9 cellular contexts compared by ENCODE assay signal in the genomic region with DNA sequence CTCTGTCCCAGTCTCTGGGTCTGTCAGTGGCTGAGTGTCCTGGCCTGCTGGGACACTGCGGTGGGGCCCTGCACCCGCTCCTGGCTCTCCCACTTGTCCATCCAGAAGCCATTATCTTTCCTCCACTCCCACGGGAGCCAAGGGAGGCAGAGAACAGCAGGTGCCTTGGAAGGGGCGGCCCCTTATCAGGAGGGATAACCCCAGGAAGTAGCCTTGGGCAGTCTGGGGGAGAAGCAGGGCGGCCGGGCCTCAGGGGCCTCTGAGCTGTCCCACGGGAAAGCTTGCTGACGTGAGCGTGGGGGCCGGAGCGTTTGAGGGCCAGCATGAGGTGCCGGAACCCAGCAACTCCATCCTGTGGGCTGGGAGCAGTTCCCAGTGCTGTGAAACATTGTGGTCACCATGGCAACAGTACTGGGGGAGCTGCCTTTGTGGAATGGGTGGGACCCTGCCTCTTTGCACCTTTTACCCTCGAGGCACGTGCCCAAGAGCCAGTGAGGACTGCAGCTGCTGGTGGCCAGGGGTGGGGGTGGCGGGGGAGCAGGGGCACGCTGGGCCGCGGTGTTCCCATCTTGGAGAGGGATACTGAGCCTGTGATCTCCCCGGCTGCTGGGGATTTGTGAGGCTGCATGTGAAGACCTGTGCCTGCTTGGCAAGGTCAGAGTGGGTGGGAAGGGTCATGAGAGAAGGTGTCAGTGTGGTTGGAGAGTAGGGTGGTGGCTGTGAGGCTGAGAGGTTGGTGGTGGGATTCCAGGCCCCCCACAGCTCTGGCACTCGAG. TPM values are rescaled to one million over a fixed set of nuclear protein-coding genes. Genes with fewer than 3 reads are reported as not detected.
A peak's percentile ranks its signal among the peaks of the same experiment; 100 is the strongest.
DNase-seq lines count a peak whose midpoint lies in the region; ATAC-seq and TF ChIP-seq lines count a peak whose summit lies in the region.
"Had no signal": no experiment of that assay in that cellular context is flagged by ENCODE, and none has a peak within 500 bp of the region (broad histone marks: within the 10 kb centered on the region; RNA-seq: fewer than 3 reads in every experiment).

No MANE protein-coding gene starts in this region.

- no peak overlapping the region for H3K4me3 ChIP-seq in esophagus muscularis mucosa
- H3K4me3 ChIP-seq in neuronal stem cell (ENCODE audit: low read length in 2 of 2), result no peak overlapping the region

- H3K9me3 ChIP-seq in esophagus muscularis mucosa (no peaks in the 10 kb centered on the region), neuronal stem cell (replicated peaks in 1 of 2; ENCODE audit: control insufficient read depth in 2 of 2, insufficient read depth in 1 of 2, low read depth in 1 of 2, low read length in 2 of 2) (no peaks in the 10 kb centered on the region)
- no peaks in the 10 kb centered on the region for H3K9me3 ChIP-seq in CD4-positive, alpha-beta T cell (ENCODE audit: control insufficient read depth, low read length)

- no peak for TF ChIP-seq EP300 in esophagus muscularis mucosa (IDR thresholded peaks at IDR 0.05)

- no peak overlapping the region for H4K91ac ChIP-seq in neuronal stem cell (ENCODE audit: low read depth, low read length, poor library complexity)

- peak overlapping the region; percentile 78 to 87 (median 84) for H3K27ac ChIP-seq in esophagus muscularis mucosa (replicated peaks in 1 of 4)
- H3K27ac ChIP-seq in neuronal stem cell (replicated peaks; ENCODE audit: low read length), result peak overlapping the region; percentile 10
- H3K27ac ChIP-seq in CD4-positive, alpha-beta T cell (ENCODE audit: low read depth, low read length), result no peak overlapping the region

- H3K36me3 Mint-ChIP-seq in CD4-positive, alpha-beta T cell (ENCODE audit: low read depth), result no peaks in the 10 kb centered on the region

- H3K14ac ChIP-seq in neuronal stem cell (ENCODE audit: low read length), result peak overlapping the region; percentile 4

- intact Hi-C loops in esophagus muscularis mucosa (cut with DNase I), result no loop called here
- intact Hi-C loops in CD4-positive, alpha-beta T cell (cut with DNase I, micrococcal nuclease), result no loop called here

- TF ChIP-seq POLR2A in esophagus muscularis mucosa (IDR thresholded peaks at IDR 0.05; ENCODE audit: low read depth), result no peak

- no peak for ATAC-seq in HG02623 (IDR thresholded peaks at IDR 0.05; ENCODE audit: unreplicated experiment)
- no peak for ATAC-seq in CD4-positive, alpha-beta T cell (ENCODE audit: poor library complexity)
- no peak for ATAC-seq in HG03520 (IDR thresholded peaks at IDR 0.05; ENCODE audit: unreplicated experiment)

- peak overlapping the region; percentile 53 for H2AK5ac ChIP-seq in neuronal stem cell (ENCODE audit: low read depth, low read length)

- H3K27ac Mint-ChIP-seq in CD4-positive, alpha-beta T cell, result no peak overlapping the region

- no peak overlapping the region for H2BK5ac ChIP-seq in neuronal stem cell (ENCODE audit: low read length)

- H3K36me3 ChIP-seq in esophagus muscularis mucosa, result no peaks in the 10 kb centered on the region
- H3K36me3 ChIP-seq in neuronal stem cell (replicated peaks in 1 of 2; ENCODE audit: control insufficient read depth in 2 of 2, insufficient read depth in 2 of 2, low read length in 2 of 2), result no peaks in the 10 kb centered on the region

- DNase-seq in COLO668 (lab: John Stamatoyannopoulos, UW; ENCODE audit: unreplicated experiment) (peak; percentile 10), NAMALWA (ENCODE audit: low spot score) (peak; percentile 34), esophagus muscularis mucosa (ENCODE audit: extremely low spot score) (no peak), neuronal stem cell (ENCODE audit: low spot score) (peak; percentile 51), RPMI8226 (no peak)
- no peak for DNase-seq in CD4-positive, alpha-beta T cell
- DNase-seq: activated CD4-positive, alpha-beta T cell treated with anti-CD3 and anti-CD28 coated beads, Interleukin-2, amount 50 U/mL, for 4 hours had no signal

- no peak overlapping the region for H3K23ac ChIP-seq in neuronal stem cell (ENCODE audit: low read depth, low read length, poor library complexity)

- H3K27me3 Mint-ChIP-seq in CD4-positive, alpha-beta T cell, result no peaks in the 10 kb centered on the region

- no peak overlapping the region for H4K8ac ChIP-seq in neuronal stem cell (ENCODE audit: low read depth, low read length)

- peaks cover 6% of the 10 kb centered on the region for H3K79me1 ChIP-seq in neuronal stem cell (ENCODE audit: low read depth, low read length)

- no peaks in the 10 kb centered on the region for H3K27me3 ChIP-seq in esophagus muscularis mucosa
- no peaks in the 10 kb centered on the region for H3K27me3 ChIP-seq in neuronal stem cell (ENCODE audit: control insufficient read depth in 3 of 3, insufficient read depth in 3 of 3, low read depth in 1 of 3, low read length in 3 of 3)
- H3K27me3 ChIP-seq in CD4-positive, alpha-beta T cell (ENCODE audit: control insufficient read depth, insufficient read depth, low read length), result no peaks in the 10 kb centered on the region

- peaks cover 21% of the 10 kb centered on the region for H3K4me1 Mint-ChIP-seq in CD4-positive, alpha-beta T cell (ENCODE audit: low read depth)

- H3K18ac ChIP-seq in neuronal stem cell (ENCODE audit: low read length), result peak overlapping the region; percentile 70

- H2BK12ac ChIP-seq in neuronal stem cell (ENCODE audit: low read length), result no peak overlapping the region

- H3K4me1 ChIP-seq in esophagus muscularis mucosa, result peaks cover 46 to 80% (median 72%) of the 10 kb centered on the region in 4 donors
- H3K4me1 ChIP-seq in neuronal stem cell (ENCODE audit: control insufficient read depth in 2 of 2, insufficient read depth in 1 of 2, low read depth in 1 of 2, low read length in 2 of 2), result peaks cover 27 to 35% of the 10 kb centered on the region in 2 donors

- WGBS in esophagus muscularis mucosa, result 37% methylated on average over 15 of the region's 20 CpGs
- no CpG with 5 or more reads among the region's 20 CpGs for WGBS in neuronal stem cell (ENCODE audit: extremely low coverage in 2 of 2, insufficient read length in 2 of 2, insufficient replicate concordance in 1 of 2), 2 donors

- no peak overlapping the region for H2BK15ac ChIP-seq in neuronal stem cell (ENCODE audit: low read length)

- no peak overlapping the region for H2BK120ac ChIP-seq in neuronal stem cell (ENCODE audit: low read depth, low read length)

- CTCF ChIA-PET in CD4-positive, alpha-beta T cell (lab: Charles Lee), result no interaction called here

- H3K4me2 ChIP-seq in neuronal stem cell (ENCODE audit: insufficient read depth, low read length, poor library complexity, severe bottlenecking), result no peak overlapping the region

- H3K9me3 Mint-ChIP-seq in CD4-positive, alpha-beta T cell, result no peaks in the 10 kb centered on the region

- no peak for TF ChIP-seq CTCF in esophagus muscularis mucosa (IDR thresholded peaks at IDR 0.05)
- TF ChIP-seq CTCF in CD4-positive, alpha-beta T cell (IDR thresholded peaks at IDR 0.05), result no peak

- no peak overlapping the region for H3K4me3 Mint-ChIP-seq in CD4-positive, alpha-beta T cell

- H3K9ac ChIP-seq in neuronal stem cell (ENCODE audit: low read depth, low read length, poor library complexity), result no peak overlapping the region

- no peak overlapping the region for H3K4ac ChIP-seq in neuronal stem cell (ENCODE audit: low read length)

- POLR2A ChIA-PET in CD4-positive, alpha-beta T cell (lab: Charles Lee), result no interaction called here

- no peak overlapping the region for H2AFZ ChIP-seq in neuronal stem cell (ENCODE audit: low read length)

RNA-seq across cellular contexts. Expression of gene KLHL26, which starts 20.9 kb away (rescaled TPM):
- total RNA-seq in esophagus muscularis mucosa, result 10 to 100 TPM in 2 of 4 donors, 1 to 10 TPM in 2; 9.1 to 19.0 (median 13.5) TPM
- polyA plus RNA-seq in neuronal stem cell (2013, experiment 1 of 2), result 3.8 TPM
- polyA plus RNA-seq in neuronal stem cell (2013, experiment 2 of 2), result 4.4 TPM
- total RNA-seq in CD4-positive, alpha-beta T cell, result 10 to 100 TPM; 13.7 to 19.0 TPM

RNA-seq across cellular contexts. Expression of gene CRTC1, which starts 25.7 kb away (rescaled TPM):
- total RNA-seq in esophagus muscularis mucosa, result 10 to 100 TPM in 1 of 4 donors, 1 to 10 TPM in 3; 5.3 to 10.1 (median 6.6) TPM
- 17.4 TPM for polyA plus RNA-seq in neuronal stem cell (2013, experiment 1 of 2)
- 17.8 TPM for polyA plus RNA-seq in neuronal stem cell (2013, experiment 2 of 2)
- 10 to 100 TPM; 11.8 to 12.2 TPM for total RNA-seq in CD4-positive, alpha-beta T cell

RNA-seq across cellular contexts. Expression of gene TMEM59L, which starts 45.1 kb away (rescaled TPM):
- 1 to 10 TPM; 2.4 to 3.6 (median 2.8) TPM for total RNA-seq in esophagus muscularis mucosa
- polyA plus RNA-seq in neuronal stem cell (2013, experiment 1 of 2), result 7.1 TPM
- polyA plus RNA-seq in neuronal stem cell (2013, experiment 2 of 2), result 6.4 TPM
- total RNA-seq in CD4-positive, alpha-beta T cell, result under 1 TPM; 0.25 to 0.27 TPM

RNA-seq across cellular contexts. Expression of gene CRLF1, which starts 51.2 kb away (rescaled TPM):
- total RNA-seq in esophagus muscularis mucosa, result 100 to 1,000 TPM in 1 of 4 donors, 10 to 100 TPM in 3; 41.5 to 153 (median 59.6) TPM
- 0.24 TPM for polyA plus RNA-seq in neuronal stem cell (2013, experiment 1 of 2)
- 0.33 TPM for polyA plus RNA-seq in neuronal stem cell (2013, experiment 2 of 2)
- total RNA-seq in CD4-positive, alpha-beta T cell, result not detected

Comparison
In these comparisons a context has a peak if more than half of its experiments do, and no peak if none do; other contexts are left out.
1. DNase-seq: peak in COLO668 (single experiment), NAMALWA (single experiment) and neuronal stem cell (single experiment); none in esophagus muscularis mucosa (single experiment), CD4-positive, alpha-beta T cell (0 of 10) and RPMI8226 (single experiment).